2 cellular contexts compared by ENCODE assay signal in the genomic region with DNA sequence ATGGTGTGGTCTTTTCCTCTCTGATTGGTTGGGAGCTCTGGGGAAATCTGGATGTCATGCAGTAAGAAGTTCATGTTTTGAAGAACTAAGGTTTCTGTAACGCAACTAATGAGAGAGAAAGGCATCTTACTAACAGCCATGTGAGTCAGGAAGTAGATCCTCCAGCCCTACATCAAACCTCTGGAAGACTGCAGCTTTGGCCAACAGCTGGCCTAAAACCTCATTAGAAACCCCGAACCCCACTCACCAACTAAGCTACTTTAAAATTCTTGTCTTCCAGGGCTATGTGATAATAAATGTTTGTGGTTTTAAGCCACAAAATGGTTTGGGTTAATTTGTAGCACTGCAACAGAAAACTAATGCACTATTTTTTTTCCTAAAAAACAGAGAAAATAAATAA.
TF ChIP-seq lines count a peak whose summit lies in the region.

No MANE protein-coding gene starts in this region.

TF ChIP-seq in HCT116, 20 proteins besides CTCF, POLR2A, EP300 and RAD21:
- TF ChIP-seq REST (IDR thresholded peaks at IDR 0.05; ENCODE audit: low read depth) (no peak), CBX3 (IDR thresholded peaks at IDR 0.05; ENCODE audit: low read depth) (no peak), FOSL1 (IDR thresholded peaks at IDR 0.05; ENCODE audit: low read depth) (no peak), ZFX (IDR thresholded peaks at IDR 0.05) (no peak), EGR1 (IDR thresholded peaks at IDR 0.05; ENCODE audit: low read depth) (no peak), SP1 (IDR thresholded peaks at IDR 0.05; ENCODE audit: low read depth) (no peak), TCF7L2 (IDR thresholded peaks at IDR 0.05; ENCODE audit: borderline replicate concordance, extremely low read depth, insufficient read depth, insufficient read length) (no peak), YY1 (IDR thresholded peaks at IDR 0.05; ENCODE audit: extremely low read depth, insufficient replicate concordance, low read depth, low read length) (no peak), EZH2 (IDR thresholded peaks at IDR 0.05) (no peak), EZH2phosphoT487 (IDR thresholded peaks at IDR 0.05; ENCODE audit: borderline replicate concordance) (no peak), SIN3A (IDR thresholded peaks at IDR 0.05; ENCODE audit: low read depth) (no peak)

TF ChIP-seq in H1, 55 proteins besides CTCF, POLR2A, EP300 and RAD21:
- TF ChIP-seq CBX8 (IDR thresholded peaks at IDR 0.05; ENCODE audit: borderline replicate concordance, low read depth, low read length) (no peak), SIX5 (IDR thresholded peaks at IDR 0.05; ENCODE audit: low read depth, low read length) (no peak), TAF1 (IDR thresholded peaks at IDR 0.05; ENCODE audit: low read depth, low read length) (no peak), EGR1 (IDR thresholded peaks at IDR 0.05; ENCODE audit: borderline replicate concordance, low read depth, low read length) (no peak), SUZ12 (IDR thresholded peaks at IDR 0.05; ENCODE audit: low read length) (no peak), NANOG (IDR thresholded peaks at IDR 0.05; ENCODE audit: insufficient read depth, low read depth, low read length, poor library complexity, severe bottlenecking) (no peak), CHD1 (IDR thresholded peaks at IDR 0.05; ENCODE audit: low read depth, low read length) (no peak), SAP30 (IDR thresholded peaks at IDR 0.05; ENCODE audit: insufficient read depth, insufficient replicate concordance, low read length) (no peak), RXRA (IDR thresholded peaks at IDR 0.05; ENCODE audit: insufficient read depth, low read depth, low read length) (no peak), SP1 (IDR thresholded peaks at IDR 0.05; ENCODE audit: low read depth, low read length) (no peak), YY1 (IDR thresholded peaks at IDR 0.05; ENCODE audit: low read depth, low read length) (no peak)
